ENCODE assay signal across 8 cellular contexts in genomic region chr3:33074217-33075067, GRCh38. TPM values are rescaled to one million over a fixed set of nuclear protein-coding genes. Genes with fewer than 3 reads are reported as not detected.
A peak's percentile ranks its signal among the peaks of the same experiment; 100 is the strongest.
DNase-seq lines count a peak whose midpoint lies in the region; ATAC-seq and TF ChIP-seq lines count a peak whose summit lies in the region.

No MANE protein-coding gene starts in this region.

- no peaks in the 10 kb centered on the region for H3K79me2 ChIP-seq in fibroblast of lung (ENCODE audit: control insufficient read depth, insufficient read depth, low read length)
- no peaks in the 10 kb centered on the region for H3K79me2 ChIP-seq in neural cell (replicated peaks; ENCODE audit: insufficient read depth, low read length)

- H4K20me1 ChIP-seq in fibroblast of lung (ENCODE audit: control insufficient read depth, extremely low read depth, insufficient read depth, low read length): no peaks in the 10 kb centered on the region
- H4K20me1 ChIP-seq in neural cell (ENCODE audit: insufficient read depth): no peaks in the 10 kb centered on the region

- H3K27me3 ChIP-seq in HL-60 (ENCODE audit: insufficient read depth, poor library complexity, severe bottlenecking) (no peaks in the 10 kb centered on the region), Panc1 (ENCODE audit: control insufficient read depth, insufficient read depth, low read length) (no peaks in the 10 kb centered on the region), fibroblast of lung (ENCODE audit: control insufficient read depth, insufficient read depth, low read length) (no peaks in the 10 kb centered on the region), neural cell (ENCODE audit: insufficient read depth, low read depth, low read length) (no peaks in the 10 kb centered on the region), thyroid gland (no peaks in the 10 kb centered on the region)

- H3K36me3 ChIP-seq in Panc1 (ENCODE audit: control insufficient read depth, insufficient read depth, low read length): no peaks in the 10 kb centered on the region
- H3K36me3 ChIP-seq in fibroblast of lung (ENCODE audit: control insufficient read depth, insufficient read depth, low read length): no peaks in the 10 kb centered on the region
- H3K36me3 ChIP-seq in neural cell (ENCODE audit: insufficient read depth, low read length): no peaks in the 10 kb centered on the region
- H3K36me3 ChIP-seq in thyroid gland: no peaks in the 10 kb centered on the region

- WGBS in thyroid gland, 2 donors: 62 to 63% methylated on average over 13 of the region's 13 CpGs

- no peaks in the 10 kb centered on the region for H3K9me2 ChIP-seq in neural cell (ENCODE audit: insufficient read depth, low read length)

- H3K27ac Mint-ChIP-seq in activated T-cell treated with anti-CD3 and anti-CD28 coated beads, Interleukin-2, amount 50 U/mL, for 72 hours: no peak overlapping the region

- H3K9ac ChIP-seq in fibroblast of lung (ENCODE audit: insufficient read depth, low read length): no peak overlapping the region
- no peak overlapping the region for H3K9ac ChIP-seq in neural cell (ENCODE audit: low read length)

- no peak overlapping the region for H3K4me3 Mint-ChIP-seq in activated T-cell treated with anti-CD3 and anti-CD28 coated beads, Interleukin-2, amount 50 U/mL, for 72 hours

- no peaks in the 10 kb centered on the region for H3K9me3 Mint-ChIP-seq in activated T-cell treated with anti-CD3 and anti-CD28 coated beads, Interleukin-2, amount 50 U/mL, for 72 hours

- H2AFZ ChIP-seq in fibroblast of lung (ENCODE audit: low read length): no peak overlapping the region
- H2AFZ ChIP-seq in neural cell (ENCODE audit: low read depth, low read length): no peak overlapping the region

- ATAC-seq in Panc1: peak; percentile 88
- ATAC-seq in activated T-cell treated with anti-CD3 and anti-CD28 coated beads, Interleukin-2, amount 50 U/mL, for 72 hours (replicated peaks in 1 of 2): peak; percentile 72 to 81
- no peak for ATAC-seq in HG03280 (IDR thresholded peaks at IDR 0.05; ENCODE audit: unreplicated experiment)

- no peaks in the 10 kb centered on the region for H3F3A ChIP-seq in neural cell (ENCODE audit: insufficient read depth, low read length, poor library complexity, severe bottlenecking)

- in situ Hi-C loops in Panc1 (cut with HindIII; ENCODE audit: low pct_unique_long_range_greater_than_20kb, low sequenced_read_pairs): no loop called here

- H3K27me3 Mint-ChIP-seq in activated T-cell treated with anti-CD3 and anti-CD28 coated beads, Interleukin-2, amount 50 U/mL, for 72 hours (ENCODE audit: low read depth): no peaks in the 10 kb centered on the region

- H3K4me1 ChIP-seq in Panc1 (ENCODE audit: control insufficient read depth, insufficient read depth, low read length): no peaks in the 10 kb centered on the region
- H3K4me1 ChIP-seq in fibroblast of lung (ENCODE audit: control insufficient read depth, extremely low read depth, insufficient read depth, low read length): no peaks in the 10 kb centered on the region
- no peaks in the 10 kb centered on the region for H3K4me1 ChIP-seq in thyroid gland

- CTCF ChIA-PET in Panc1 (lab: Charles Lee): interaction anchor here (0.6 to 2.5 kb wide), 4 partner anchors 19 to 296 kb away, joined by 3 to 15 read pairs (median 9); no protein-coding TSS in a partner anchor

- TF ChIP-seq CTCF in GM12873 (IDR thresholded peaks at IDR 0.05; ENCODE audit: insufficient read depth, low read depth, low read length, missing control alignments) (peak; percentile 98), HL-60 (IDR thresholded peaks at IDR 0.05; ENCODE audit: insufficient read depth, low read length) (peak; percentile 97), Panc1 (IDR thresholded peaks at IDR 0.05) (peak; percentile 88), fibroblast of lung (conservative IDR thresholded peaks at IDR 0.05 in 1 of 2, IDR thresholded peaks at IDR 0.05 in 1 of 2; ENCODE audit: low read depth in 1 of 2, low read length in 2 of 2) (peak; percentile 98), neural cell (IDR thresholded peaks at IDR 0.05; ENCODE audit: poor library complexity, severe bottlenecking) (peak; percentile 48), thyroid gland (IDR thresholded peaks at IDR 0.05) (peak; percentile 37 to 86 (median 60))

- no peak for TF ChIP-seq POLR2A in thyroid gland (IDR thresholded peaks at IDR 0.05)

- H3K4me1 Mint-ChIP-seq in activated T-cell treated with anti-CD3 and anti-CD28 coated beads, Interleukin-2, amount 50 U/mL, for 72 hours (ENCODE audit: low read depth): peaks cover 29% of the 10 kb centered on the region

- H3K4me3 ChIP-seq in HL-60 (replicated peaks; ENCODE audit: insufficient read depth, low read length): no peak overlapping the region
- no peak overlapping the region for H3K4me3 ChIP-seq in Panc1 (ENCODE audit: low read depth in 2 of 2, low read length in 2 of 2)
- H3K4me3 ChIP-seq in fibroblast of lung (replicated peaks in 1 of 4; ENCODE audit: control extremely low read depth in 1 of 4, insufficient read depth in 1 of 4, low read depth in 3 of 4, low read length in 4 of 4): no peak overlapping the region
- H3K4me3 ChIP-seq in neural cell (ENCODE audit: low read length): no peak overlapping the region
- H3K4me3 ChIP-seq in thyroid gland (replicated peaks in 1 of 3): no peak overlapping the region

- H3K4me2 ChIP-seq in fibroblast of lung (ENCODE audit: extremely low read depth, insufficient read depth, low read length): no peak overlapping the region
- H3K4me2 ChIP-seq in neural cell (ENCODE audit: low read length): no peak overlapping the region

- DNase-seq in HL-60 (ENCODE audit: low read depth in 1 of 2, low spot score in 1 of 2) (peak in 1 of 2 experiments; percentile 67), Panc1 (ENCODE audit: low read depth, low spot score) (peak; percentile 51), fibroblast of lung (ENCODE audit: low read depth in 2 of 2) (peak; percentile 52 to 69), thyroid gland (peak; percentile 65 to 66)
- peak; percentile 64 to 72 for DNase-seq in activated T-cell treated with anti-CD3 and anti-CD28 coated beads, Interleukin-2, amount 50 U/mL, for 72 hours

- no peak for TF ChIP-seq EP300 in neural cell (conservative IDR thresholded peaks at IDR 0.05; ENCODE audit: poor library complexity, severe bottlenecking)

- H3K36me3 Mint-ChIP-seq in activated T-cell treated with anti-CD3 and anti-CD28 coated beads, Interleukin-2, amount 50 U/mL, for 72 hours (ENCODE audit: insufficient read depth in 2 of 2): peaks cover 3 to 4% of the 10 kb centered on the region in 2 donors

- BruUV-seq in Panc1 (replicated peaks; lab: Mats Ljungman, UMichigan): no TSS peak

- intact Hi-C loops in Panc1 (cut with micrococcal nuclease; ENCODE audit: unreplicated experiment) (loop anchor here (5.0 kb wide), 1 partner anchor 127 kb away; no protein-coding TSS in a partner anchor), thyroid gland (cut with DNase I) (no loop called here)

- POLR2A ChIA-PET in Panc1 (lab: Charles Lee): interaction anchor here (0.6 kb wide), 1 partner anchor 11 kb away, joined by 3 read pairs; no protein-coding TSS in a partner anchor

- no peaks in the 10 kb centered on the region for H3K9me3 ChIP-seq in Panc1 (ENCODE audit: control insufficient read depth, insufficient read depth, low read depth, low read length)
- no peaks in the 10 kb centered on the region for H3K9me3 ChIP-seq in fibroblast of lung (ENCODE audit: control insufficient read depth, insufficient read depth, low read depth, low read length)
- H3K9me3 ChIP-seq in neural cell (ENCODE audit: low read length): no peaks in the 10 kb centered on the region
- H3K9me3 ChIP-seq in thyroid gland: no peaks in the 10 kb centered on the region

- TF ChIP-seq RAD21 in neural cell (conservative IDR thresholded peaks at IDR 0.05): peak; percentile 34

- no peak overlapping the region for H3K27ac ChIP-seq in HL-60 (replicated peaks)
- H3K27ac ChIP-seq in Panc1 (ENCODE audit: low read length): no peak overlapping the region
- H3K27ac ChIP-seq in fibroblast of lung (ENCODE audit: insufficient read depth, low read length): no peak overlapping the region
- no peak overlapping the region for H3K27ac ChIP-seq in neural cell (ENCODE audit: low read length)
- H3K27ac ChIP-seq in thyroid gland: no peak overlapping the region

RNA-seq across cellular contexts. Expression of gene GLB1, which starts 22.5 kb away (rescaled TPM):
- 39.1 TPM for total RNA-seq in Panc1 (2021; ENCODE audit: unreplicated experiment)
- polyA plus RNA-seq in Panc1 (2012; ENCODE audit: insufficient read length): 43.1 TPM
- 10 to 100 TPM; 54.1 to 55.0 TPM for total RNA-seq in activated T-cell treated with anti-CD3 and anti-CD28 coated beads, Interleukin-2, amount 50 U/mL, for 72 hours
- 63.2 and 88.5 TPM in 2 replicates for total RNA-seq in fibroblast of lung
- 80.8 and 85.1 TPM in 2 replicates for polyA plus RNA-seq in fibroblast of lung
- polyA plus RNA-seq in fibroblast of lung (2012): 54.3 and 56.2 TPM in 2 replicates
- 48.1 and 63.2 TPM in 2 replicates for polyA minus RNA-seq in fibroblast of lung (ENCODE audit: low replicate concordance)
- 25.4 and 26.0 TPM in 2 replicates for polyA plus RNA-seq in neural cell
- 21.8 and 21.9 TPM in 2 replicates for polyA minus RNA-seq in neural cell
- total RNA-seq in thyroid gland: 100 to 1,000 TPM in 2 of 4 donors, 10 to 100 TPM in 2; 67.3 to 157 (median 96.5) TPM

RNA-seq across cellular contexts. Expression of gene TMPPE, which starts 22.5 kb away (rescaled TPM):
- total RNA-seq in Panc1 (2021; ENCODE audit: unreplicated experiment) (5.8 TPM), fibroblast of lung (3.1 and 3.3 TPM in 2 replicates), thyroid gland (10 to 100 TPM in 3 of 4 donors, 1 to 10 TPM in 1; 8.3 to 19.5 (median 15.7) TPM)
- 0.69 TPM for polyA plus RNA-seq in Panc1 (2012; ENCODE audit: insufficient read length)
- total RNA-seq in activated T-cell treated with anti-CD3 and anti-CD28 coated beads, Interleukin-2, amount 50 U/mL, for 72 hours: 1 to 10 TPM; 5.5 to 7.6 TPM
- polyA plus RNA-seq in fibroblast of lung (2.9 and 3.2 TPM in 2 replicates), neural cell (0.26 and 1.2 TPM in 2 replicates)
- 1.1 and 1.3 TPM in 2 replicates for polyA plus RNA-seq in fibroblast of lung (2012)
- polyA minus RNA-seq in fibroblast of lung (ENCODE audit: low replicate concordance) (11.5 and 17.3 TPM in 2 replicates), neural cell (6.1 and 7.1 TPM in 2 replicates)

RNA-seq across cellular contexts. Expression of gene CRTAP, which starts 39.4 kb away (rescaled TPM):
- total RNA-seq in Panc1 (2021; ENCODE audit: unreplicated experiment) (99.3 TPM), fibroblast of lung (176 and 318 TPM in 2 replicates), thyroid gland (100 to 1,000 TPM; 241 to 504 (median 300) TPM)
- 76.8 TPM for polyA plus RNA-seq in Panc1 (2012; ENCODE audit: insufficient read length)
- 10 to 100 TPM; 44.0 to 62.1 TPM for total RNA-seq in activated T-cell treated with anti-CD3 and anti-CD28 coated beads, Interleukin-2, amount 50 U/mL, for 72 hours
- polyA plus RNA-seq in fibroblast of lung (330 and 332 TPM in 2 replicates), neural cell (7.1 and 9.2 TPM in 2 replicates)
- 252 and 255 TPM in 2 replicates for polyA plus RNA-seq in fibroblast of lung (2012)
- polyA minus RNA-seq in fibroblast of lung (ENCODE audit: low replicate concordance) (81.0 and 97.8 TPM in 2 replicates), neural cell (4.4 and 9.0 TPM in 2 replicates)

Comparison
In these comparisons a context has a peak if more than half of its experiments do, and no peak if none do; other contexts are left out.
1. CTCF ChIP-seq: peak in every context shown above with its lines; median percentile 98 in GM12873; 98 in fibroblast of lung; 97 in HL-60; 88 in Panc1; 60 in thyroid gland; 48 in neural cell.